ENCODE assay signal across 22 cellular contexts in genomic region chr2:121625953-121626352, GRCh38.
"Had no signal": no experiment of that assay in that cellular context is flagged by ENCODE, and none has a peak within 500 bp of the region (broad histone marks: within the 10 kb centered on the region; RNA-seq: fewer than 3 reads in every experiment).

No MANE protein-coding gene starts in this region.

- H3K4me3 Mint-ChIP-seq: activated B cell treated with CpG ODN at 0.5 μM for 24 hours; activated CD4-positive, alpha-beta memory T cell treated with anti-CD3 and anti-CD28 coated beads, Interleukin-2, amount 10 ng/mL, durations not matched to agents 7 days and 5 days; activated CD8-positive, alpha-beta memory T cell treated with anti-CD3 and anti-CD28 coated beads, Interleukin-2, amount 10 ng/mL, durations not matched to agents 7 days and 5 days; activated naive CD4-positive, alpha-beta T cell treated with anti-CD3 and anti-CD28 coated beads for 36 hours; dendritic cell treated with granulocyte-macrophage colony-stimulating factor and Interleukin-4, amounts not matched to agents 40 ng/mL and 50 ng/mL, for 4 days; neural crest cell; T-cell had no signal

- H3K4me3 ChIP-seq: right atrium auricular region, skin epidermis, transverse colon, uterus had no signal

- H3K36me3 ChIP-seq: brain microvascular endothelial cell, right atrium auricular region, transverse colon, uterus had no signal

- DNase-seq: activated B cell treated with CpG ODN at 0.5 μM for 24 hours; activated CD4-positive, alpha-beta memory T cell treated with anti-CD3 and anti-CD28 coated beads, Interleukin-2, amount 10 ng/mL, durations not matched to agents 7 days and 5 days; activated CD4-positive, alpha-beta T cell treated with anti-CD3 and anti-CD28 coated beads for 48 hours; activated CD8-positive, alpha-beta memory T cell treated with anti-CD3 and anti-CD28 coated beads, Interleukin-2, amount 10 ng/mL, durations not matched to agents 7 days and 5 days; activated naive CD4-positive, alpha-beta T cell treated with anti-CD3 and anti-CD28 coated beads for 36 hours; aorta; brain microvascular endothelial cell; effector CD8-positive, alpha-beta T cell; hippocampal formation; midbrain; stimulated activated naive CD8-positive, alpha-beta T cell treated with anti-CD3 and anti-CD28 coated beads, Interleukin-15, Interleukin-2, amounts not matched to agents 100 U/mL and 50 U/mL, for 24 hours; substantia nigra; T-cell; T-helper 9 cell; transverse colon; uterus had no signal

- H3K27me3 Mint-ChIP-seq: activated B cell treated with CpG ODN at 0.5 μM for 24 hours; activated CD4-positive, alpha-beta memory T cell treated with anti-CD3 and anti-CD28 coated beads, Interleukin-2, amount 10 ng/mL, durations not matched to agents 7 days and 5 days; activated CD8-positive, alpha-beta memory T cell treated with anti-CD3 and anti-CD28 coated beads, Interleukin-2, amount 10 ng/mL, durations not matched to agents 7 days and 5 days; dendritic cell treated with granulocyte-macrophage colony-stimulating factor and Interleukin-4, amounts not matched to agents 40 ng/mL and 50 ng/mL, for 4 days; T-cell had no signal

- H3K9me3 Mint-ChIP-seq: activated B cell treated with CpG ODN at 0.5 μM for 24 hours; activated CD4-positive, alpha-beta memory T cell treated with anti-CD3 and anti-CD28 coated beads, Interleukin-2, amount 10 ng/mL, durations not matched to agents 7 days and 5 days; activated naive CD4-positive, alpha-beta T cell treated with anti-CD3 and anti-CD28 coated beads for 36 hours; activated T-helper 2 cell treated with anti-CD3 and anti-CD28 coated beads, Interferon-gamma antibody, Interleukin-2, Interleukin-4, amounts not matched to agents 10 μg/mL and 5 μg/mL and 100 μg/mL, durations not matched to agents 14 hours and 24 hours and 36 hours; neural crest cell had no signal

- ATAC-seq: activated CD8-positive, alpha-beta memory T cell treated with anti-CD3 and anti-CD28 coated beads, Interleukin-2, amount 10 ng/mL, durations not matched to agents 7 days and 5 days; esophagus mucosa; stimulated activated naive CD8-positive, alpha-beta T cell treated with anti-CD3 and anti-CD28 coated beads, Interleukin-15, Interleukin-2, amounts not matched to agents 100 U/mL and 50 U/mL, for 24 hours; T-cell had no signal

- H3K27ac ChIP-seq: brain microvascular endothelial cell, skin epidermis, uterus had no signal

- H3K27ac Mint-ChIP-seq: activated CD4-positive, alpha-beta memory T cell treated with anti-CD3 and anti-CD28 coated beads, Interleukin-2, amount 10 ng/mL, durations not matched to agents 7 days and 5 days; activated CD8-positive, alpha-beta memory T cell treated with anti-CD3 and anti-CD28 coated beads, Interleukin-2, amount 10 ng/mL, durations not matched to agents 7 days and 5 days; activated naive CD4-positive, alpha-beta T cell treated with anti-CD3 and anti-CD28 coated beads for 36 hours; activated T-helper 2 cell treated with anti-CD3 and anti-CD28 coated beads, Interferon-gamma antibody, Interleukin-2, Interleukin-4, amounts not matched to agents 10 μg/mL and 5 μg/mL and 100 μg/mL, durations not matched to agents 14 hours and 24 hours and 36 hours; dendritic cell treated with granulocyte-macrophage colony-stimulating factor and Interleukin-4, amounts not matched to agents 40 ng/mL and 50 ng/mL, for 4 days; T-cell had no signal

- H3K27me3 ChIP-seq: brain microvascular endothelial cell, right atrium auricular region, transverse colon, uterus had no signal

- H3K9me3 ChIP-seq: transverse colon, uterus had no signal

- H3K4me1 Mint-ChIP-seq: activated CD8-positive, alpha-beta memory T cell treated with anti-CD3 and anti-CD28 coated beads, Interleukin-2, amount 10 ng/mL, durations not matched to agents 7 days and 5 days; neural crest cell had no signal
